In the genomic region with DNA sequence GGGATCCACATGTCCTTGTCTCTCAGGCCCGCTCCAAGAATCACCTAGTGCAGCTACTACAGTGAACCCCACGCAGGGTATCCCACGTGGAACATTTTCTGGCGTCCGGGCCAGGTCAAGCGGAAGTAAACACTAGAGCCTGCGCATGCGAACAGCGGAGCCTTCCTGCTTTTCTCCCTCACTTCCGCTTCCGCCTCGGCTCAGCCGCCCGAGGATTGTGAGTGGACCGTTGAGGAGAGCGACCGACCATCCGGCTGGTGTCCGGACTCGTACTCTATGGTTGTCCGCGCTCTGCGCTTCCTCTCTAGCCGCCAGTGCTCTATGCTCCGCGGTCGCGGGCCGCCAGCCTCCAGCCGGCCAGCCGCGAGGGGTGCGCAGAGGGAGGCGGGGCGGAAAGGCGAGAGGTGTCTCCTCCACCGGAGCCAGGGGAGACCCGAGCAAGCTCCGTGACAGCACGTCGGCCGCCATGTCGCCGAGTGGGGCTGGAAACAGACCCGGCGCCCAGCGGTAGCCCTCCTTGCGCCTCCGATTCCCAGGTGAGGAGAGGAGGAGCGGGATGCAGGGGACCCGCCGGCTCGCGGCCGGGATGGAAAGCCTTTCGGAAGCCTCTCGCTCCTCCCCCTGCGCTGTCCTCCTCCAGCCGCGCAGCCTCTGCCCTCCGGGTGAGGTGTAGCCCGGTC, we compare ENCODE assay signal across 1 cellular context.
TF ChIP-seq lines count a peak whose summit lies in the region.

A gene with protein sequence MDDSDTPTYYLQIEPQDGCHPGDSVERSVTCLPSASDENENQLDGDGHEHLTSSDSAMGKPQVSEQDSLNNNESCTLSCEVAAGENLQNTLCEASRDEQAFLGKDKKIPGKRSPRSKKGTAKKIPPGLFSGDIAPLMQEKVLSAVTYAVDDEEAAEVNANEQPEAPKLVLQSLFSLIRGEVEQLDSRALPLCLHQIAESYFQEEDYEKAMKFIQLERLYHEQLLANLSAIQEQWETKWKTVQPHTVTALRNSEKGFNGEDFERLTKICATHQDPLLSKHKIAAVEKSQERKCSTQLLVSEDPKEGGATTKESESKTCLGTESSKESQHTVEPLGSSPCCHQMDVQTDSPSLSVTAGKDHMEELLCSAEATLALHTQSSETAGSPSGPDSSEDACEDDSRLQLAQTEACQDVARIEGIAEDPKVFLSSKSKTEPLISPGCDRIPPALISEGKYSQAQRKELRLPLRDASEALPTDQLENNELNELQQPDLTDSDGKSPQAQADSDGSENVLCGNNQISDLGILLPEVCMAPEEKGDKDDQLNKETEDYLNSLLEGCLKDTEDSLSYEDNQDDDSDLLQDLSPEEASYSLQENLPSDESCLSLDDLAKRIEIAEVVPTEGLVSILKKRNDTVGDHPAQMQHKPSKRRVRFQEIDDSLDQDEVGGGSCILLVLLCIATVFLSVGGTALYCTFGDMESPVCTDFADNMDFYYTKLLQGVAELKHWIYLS (plus strand): TSS at position 329 of the 680 bp plus-strand sequence. CDS start 25,107 bp downstream, outside the sequence.
A gene with protein sequence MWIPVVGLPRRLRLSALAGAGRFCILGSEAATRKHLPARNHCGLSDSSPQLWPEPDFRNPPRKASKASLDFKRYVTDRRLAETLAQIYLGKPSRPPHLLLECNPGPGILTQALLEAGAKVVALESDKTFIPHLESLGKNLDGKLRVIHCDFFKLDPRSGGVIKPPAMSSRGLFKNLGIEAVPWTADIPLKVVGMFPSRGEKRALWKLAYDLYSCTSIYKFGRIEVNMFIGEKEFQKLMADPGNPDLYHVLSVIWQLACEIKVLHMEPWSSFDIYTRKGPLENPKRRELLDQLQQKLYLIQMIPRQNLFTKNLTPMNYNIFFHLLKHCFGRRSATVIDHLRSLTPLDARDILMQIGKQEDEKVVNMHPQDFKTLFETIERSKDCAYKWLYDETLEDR (minus strand): TSS at position 134 of the 680 bp plus-strand sequence. CDS start 123 bp downstream, at position 11.

TF ChIP-seq in K562, 482 proteins besides CTCF, POLR2A, EP300 and RAD21 (continues in another document):
- TF ChIP-seq, protein P1, sequence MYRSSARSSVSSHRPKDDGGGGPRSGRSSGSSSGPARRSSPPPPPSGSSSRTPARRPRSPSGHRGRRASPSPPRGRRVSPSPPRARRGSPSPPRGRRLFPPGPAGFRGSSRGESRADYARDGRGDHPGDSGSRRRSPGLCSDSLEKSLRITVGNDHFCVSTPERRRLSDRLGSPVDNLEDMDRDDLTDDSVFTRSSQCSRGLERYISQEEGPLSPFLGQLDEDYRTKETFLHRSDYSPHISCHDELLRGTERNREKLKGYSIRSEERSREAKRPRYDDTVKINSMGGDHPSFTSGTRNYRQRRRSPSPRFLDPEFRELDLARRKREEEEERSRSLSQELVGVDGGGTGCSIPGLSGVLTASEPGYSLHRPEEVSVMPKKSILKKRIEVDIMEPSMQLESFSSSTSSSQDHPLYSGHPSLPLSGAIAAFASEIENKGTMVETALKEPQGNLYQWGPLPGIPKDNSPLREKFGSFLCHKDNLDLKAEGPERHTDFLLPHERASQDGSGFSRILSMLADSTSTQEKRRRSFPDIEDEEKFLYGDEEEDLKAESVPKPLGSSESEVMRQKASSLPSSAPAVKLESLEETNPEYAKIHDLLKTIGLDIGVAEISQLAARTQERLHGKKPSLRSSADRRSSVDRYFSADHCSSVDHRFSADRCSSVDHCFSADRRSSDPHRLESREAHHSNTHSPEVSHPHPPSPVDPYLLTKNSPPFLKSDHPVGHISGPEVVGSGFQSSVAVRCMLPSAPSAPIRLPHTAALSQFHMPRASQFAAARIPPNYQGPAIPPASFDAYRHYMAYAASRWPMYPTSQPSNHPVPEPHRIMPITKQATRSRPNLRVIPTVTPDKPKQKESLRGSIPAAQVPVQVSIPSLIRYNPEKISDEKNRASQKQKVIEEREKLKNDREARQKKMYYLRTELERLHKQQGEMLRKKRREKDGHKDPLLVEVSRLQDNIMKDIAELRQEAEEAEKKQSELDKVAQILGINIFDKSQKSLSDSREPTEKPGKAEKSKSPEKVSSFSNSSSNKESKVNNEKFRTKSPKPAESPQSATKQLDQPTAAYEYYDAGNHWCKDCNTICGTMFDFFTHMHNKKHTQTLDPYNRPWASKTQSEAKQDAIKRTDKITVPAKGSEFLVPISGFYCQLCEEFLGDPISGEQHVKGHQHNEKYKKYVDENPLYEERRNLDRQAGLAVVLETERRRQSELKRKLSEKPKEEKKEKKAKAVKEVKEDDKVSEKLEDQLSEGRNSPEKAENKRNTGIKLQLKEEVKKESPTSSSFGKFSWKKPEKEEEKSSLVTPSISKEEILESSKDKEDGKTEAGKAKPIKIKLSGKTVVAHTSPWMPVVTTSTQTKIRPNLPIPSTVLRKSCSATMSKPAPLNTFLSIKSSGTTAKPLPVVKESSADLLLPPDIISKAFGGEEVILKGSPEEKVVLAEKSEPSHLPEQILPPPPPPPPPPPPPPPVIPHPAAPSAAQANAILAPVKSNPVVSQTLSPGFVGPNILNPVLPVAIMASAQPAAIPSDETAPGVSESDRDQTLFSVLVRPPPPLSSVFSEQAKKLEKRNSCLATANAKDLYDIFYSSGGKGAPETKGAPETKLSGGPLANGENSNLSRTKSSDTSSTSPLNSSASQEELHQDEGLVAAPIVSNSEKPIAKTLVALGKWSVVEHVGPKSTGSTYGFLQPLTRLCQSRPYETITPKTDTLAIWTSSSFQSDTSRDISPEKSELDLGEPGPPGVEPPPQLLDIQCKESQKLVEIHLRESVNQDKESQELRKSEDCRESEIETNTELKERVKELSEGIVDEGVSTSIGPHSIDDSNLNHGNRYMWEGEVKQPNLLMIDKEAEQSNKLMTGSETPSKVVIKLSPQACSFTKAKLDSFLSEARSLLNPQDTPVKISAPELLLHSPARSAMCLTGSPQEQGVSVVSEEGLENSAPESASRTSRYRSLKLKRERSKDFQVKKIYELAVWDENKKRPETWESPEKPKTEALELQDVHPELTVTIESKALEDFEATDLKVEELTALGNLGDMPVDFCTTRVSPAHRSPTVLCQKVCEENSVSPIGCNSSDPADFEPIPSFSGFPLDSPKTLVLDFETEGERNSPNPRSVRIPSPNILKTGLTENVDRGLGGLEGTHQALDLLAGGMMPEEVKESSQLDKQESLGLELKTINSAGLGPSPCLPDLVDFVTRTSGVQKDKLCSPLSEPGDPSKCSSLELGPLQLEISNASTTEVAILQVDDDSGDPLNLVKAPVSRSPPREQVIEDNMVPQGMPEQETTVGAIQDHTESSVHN (IDR thresholded peaks at IDR 0.05; ENCODE audit: borderline replicate concordance in 1 of 2, low read depth in 1 of 2) = no peak
- TF ChIP-seq ELF2 (CRISPR knock-in tag; IDR thresholded peaks at IDR 0.05) (peak; percentile 95), CREB1 (IDR thresholded peaks at IDR 0.05) (peak; percentile 80), CREB1 (CRISPR knock-in tag; IDR thresholded peaks at IDR 0.05) (peak; percentile 75), ZNF253 (CRISPR knock-in tag; conservative IDR thresholded peaks at IDR 0.05) (no peak), RCOR1 (IDR thresholded peaks at IDR 0.05; ENCODE audit: borderline replicate concordance in 1 of 2, low read depth in 2 of 2, low read length in 2 of 2) (no peak; a peak in 1 of 4 replicates), HDAC2 (IDR thresholded peaks at IDR 0.05) (peak; percentile 94), HMG20B (CRISPR knock-in tag; IDR thresholded peaks at IDR 0.05) (no peak; the same call in 1 of the 2 replicates), HDAC1 (IDR thresholded peaks at IDR 0.05) (peak; percentile 93 to 100; a peak in 3 of 4 replicates), GATAD2A (IDR thresholded peaks at IDR 0.05) (no peak), YY1 (IDR thresholded peaks at IDR 0.05; ENCODE audit: borderline replicate concordance in 1 of 3, control insufficient read depth in 1 of 3, extremely low read depth in 1 of 3, insufficient read depth in 3 of 3, insufficient read length in 1 of 3, insufficient replicate concordance in 2 of 3, low read depth in 1 of 3, low read length in 2 of 3) (peak; percentile 50 to 91 (median 86)), RB1 (IDR thresholded peaks at IDR 0.05; ENCODE audit: low read depth) (peak; percentile 84), ESRRA (IDR thresholded peaks at IDR 0.05; ENCODE audit: borderline replicate concordance, low read depth) (peak; percentile 85), MED1 (CRISPR knock-in tag; IDR thresholded peaks at IDR 0.05; ENCODE audit: borderline replicate concordance) (no peak), SRF (CRISPR knock-in tag; IDR thresholded peaks at IDR 0.05) (peak in 1 of 2 experiments; percentile 84; a peak in 2 of 4 replicates), RFX7 (CRISPR knock-in tag; IDR thresholded peaks at IDR 0.05) (no peak), ZNF507 (tag; conservative IDR thresholded peaks at IDR 0.05) (no peak), ATF1 (CRISPR knock-in tag; IDR thresholded peaks at IDR 0.05) (no peak), ATF1 (tag; IDR thresholded peaks at IDR 0.05) (peak; percentile 84), NONO (IDR thresholded peaks at IDR 0.05; ENCODE audit: low read depth in 2 of 2, low read length in 1 of 2) (peak in 1 of 2 experiments; percentile 19; a peak in 1 of 4 replicates), MTA3 (IDR thresholded peaks at IDR 0.05; ENCODE audit: borderline replicate concordance) (peak; percentile 76; the same call in 1 of the 2 replicates), ZNF224 (CRISPR knock-in tag; IDR thresholded peaks at IDR 0.05) (no peak), NELFE (IDR thresholded peaks at IDR 0.05; ENCODE audit: insufficient read depth, insufficient read length) (no peak)
- TF ChIP-seq, protein P2, sequence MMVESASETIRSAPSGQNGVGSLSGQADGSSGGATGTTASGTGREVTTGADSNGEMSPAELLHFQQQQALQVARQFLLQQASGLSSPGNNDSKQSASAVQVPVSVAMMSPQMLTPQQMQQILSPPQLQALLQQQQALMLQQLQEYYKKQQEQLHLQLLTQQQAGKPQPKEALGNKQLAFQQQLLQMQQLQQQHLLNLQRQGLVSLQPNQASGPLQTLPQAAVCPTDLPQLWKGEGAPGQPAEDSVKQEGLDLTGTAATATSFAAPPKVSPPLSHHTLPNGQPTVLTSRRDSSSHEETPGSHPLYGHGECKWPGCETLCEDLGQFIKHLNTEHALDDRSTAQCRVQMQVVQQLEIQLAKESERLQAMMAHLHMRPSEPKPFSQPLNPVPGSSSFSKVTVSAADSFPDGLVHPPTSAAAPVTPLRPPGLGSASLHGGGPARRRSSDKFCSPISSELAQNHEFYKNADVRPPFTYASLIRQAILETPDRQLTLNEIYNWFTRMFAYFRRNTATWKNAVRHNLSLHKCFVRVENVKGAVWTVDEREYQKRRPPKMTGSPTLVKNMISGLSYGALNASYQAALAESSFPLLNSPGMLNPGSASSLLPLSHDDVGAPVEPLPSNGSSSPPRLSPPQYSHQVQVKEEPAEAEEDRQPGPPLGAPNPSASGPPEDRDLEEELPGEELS (CRISPR knock-in tag; IDR thresholded peaks at IDR 0.05; ENCODE audit: borderline replicate concordance) = peak; percentile 9; the same call in 1 of the 2 replicates
- TF ChIP-seq, protein P3, sequence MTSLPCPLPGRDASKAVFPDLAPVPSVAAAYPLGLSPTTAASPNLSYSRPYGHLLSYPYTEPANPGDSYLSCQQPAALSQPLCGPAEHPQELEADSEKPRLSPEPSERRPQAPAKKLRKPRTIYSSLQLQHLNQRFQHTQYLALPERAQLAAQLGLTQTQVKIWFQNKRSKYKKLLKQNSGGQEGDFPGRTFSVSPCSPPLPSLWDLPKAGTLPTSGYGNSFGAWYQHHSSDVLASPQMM (CRISPR knock-in tag; IDR thresholded peaks at IDR 0.05) = no peak
- TF ChIP-seq, protein P4, sequence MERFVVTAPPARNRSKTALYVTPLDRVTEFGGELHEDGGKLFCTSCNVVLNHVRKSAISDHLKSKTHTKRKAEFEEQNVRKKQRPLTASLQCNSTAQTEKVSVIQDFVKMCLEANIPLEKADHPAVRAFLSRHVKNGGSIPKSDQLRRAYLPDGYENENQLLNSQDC (CRISPR knock-in tag; IDR thresholded peaks at IDR 0.05) = peak; percentile 26; the same call in 1 of the 2 replicates
- TF ChIP-seq, protein P5, sequence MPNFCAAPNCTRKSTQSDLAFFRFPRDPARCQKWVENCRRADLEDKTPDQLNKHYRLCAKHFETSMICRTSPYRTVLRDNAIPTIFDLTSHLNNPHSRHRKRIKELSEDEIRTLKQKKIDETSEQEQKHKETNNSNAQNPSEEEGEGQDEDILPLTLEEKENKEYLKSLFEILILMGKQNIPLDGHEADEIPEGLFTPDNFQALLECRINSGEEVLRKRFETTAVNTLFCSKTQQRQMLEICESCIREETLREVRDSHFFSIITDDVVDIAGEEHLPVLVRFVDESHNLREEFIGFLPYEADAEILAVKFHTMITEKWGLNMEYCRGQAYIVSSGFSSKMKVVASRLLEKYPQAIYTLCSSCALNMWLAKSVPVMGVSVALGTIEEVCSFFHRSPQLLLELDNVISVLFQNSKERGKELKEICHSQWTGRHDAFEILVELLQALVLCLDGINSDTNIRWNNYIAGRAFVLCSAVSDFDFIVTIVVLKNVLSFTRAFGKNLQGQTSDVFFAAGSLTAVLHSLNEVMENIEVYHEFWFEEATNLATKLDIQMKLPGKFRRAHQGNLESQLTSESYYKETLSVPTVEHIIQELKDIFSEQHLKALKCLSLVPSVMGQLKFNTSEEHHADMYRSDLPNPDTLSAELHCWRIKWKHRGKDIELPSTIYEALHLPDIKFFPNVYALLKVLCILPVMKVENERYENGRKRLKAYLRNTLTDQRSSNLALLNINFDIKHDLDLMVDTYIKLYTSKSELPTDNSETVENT (CRISPR knock-in tag; IDR thresholded peaks at IDR 0.05) = peak; percentile 100
- TF ChIP-seq, protein P6, sequence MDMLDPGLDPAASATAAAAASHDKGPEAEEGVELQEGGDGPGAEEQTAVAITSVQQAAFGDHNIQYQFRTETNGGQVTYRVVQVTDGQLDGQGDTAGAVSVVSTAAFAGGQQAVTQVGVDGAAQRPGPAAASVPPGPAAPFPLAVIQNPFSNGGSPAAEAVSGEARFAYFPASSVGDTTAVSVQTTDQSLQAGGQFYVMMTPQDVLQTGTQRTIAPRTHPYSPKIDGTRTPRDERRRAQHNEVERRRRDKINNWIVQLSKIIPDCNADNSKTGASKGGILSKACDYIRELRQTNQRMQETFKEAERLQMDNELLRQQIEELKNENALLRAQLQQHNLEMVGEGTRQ (CRISPR knock-in tag; IDR thresholded peaks at IDR 0.05) = no peak
- TF ChIP-seq, protein P7, sequence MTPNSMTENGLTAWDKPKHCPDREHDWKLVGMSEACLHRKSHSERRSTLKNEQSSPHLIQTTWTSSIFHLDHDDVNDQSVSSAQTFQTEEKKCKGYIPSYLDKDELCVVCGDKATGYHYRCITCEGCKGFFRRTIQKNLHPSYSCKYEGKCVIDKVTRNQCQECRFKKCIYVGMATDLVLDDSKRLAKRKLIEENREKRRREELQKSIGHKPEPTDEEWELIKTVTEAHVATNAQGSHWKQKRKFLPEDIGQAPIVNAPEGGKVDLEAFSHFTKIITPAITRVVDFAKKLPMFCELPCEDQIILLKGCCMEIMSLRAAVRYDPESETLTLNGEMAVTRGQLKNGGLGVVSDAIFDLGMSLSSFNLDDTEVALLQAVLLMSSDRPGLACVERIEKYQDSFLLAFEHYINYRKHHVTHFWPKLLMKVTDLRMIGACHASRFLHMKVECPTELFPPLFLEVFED (CRISPR knock-in tag; conservative IDR thresholded peaks at IDR 0.05) = no peak
- TF ChIP-seq, protein P8, sequence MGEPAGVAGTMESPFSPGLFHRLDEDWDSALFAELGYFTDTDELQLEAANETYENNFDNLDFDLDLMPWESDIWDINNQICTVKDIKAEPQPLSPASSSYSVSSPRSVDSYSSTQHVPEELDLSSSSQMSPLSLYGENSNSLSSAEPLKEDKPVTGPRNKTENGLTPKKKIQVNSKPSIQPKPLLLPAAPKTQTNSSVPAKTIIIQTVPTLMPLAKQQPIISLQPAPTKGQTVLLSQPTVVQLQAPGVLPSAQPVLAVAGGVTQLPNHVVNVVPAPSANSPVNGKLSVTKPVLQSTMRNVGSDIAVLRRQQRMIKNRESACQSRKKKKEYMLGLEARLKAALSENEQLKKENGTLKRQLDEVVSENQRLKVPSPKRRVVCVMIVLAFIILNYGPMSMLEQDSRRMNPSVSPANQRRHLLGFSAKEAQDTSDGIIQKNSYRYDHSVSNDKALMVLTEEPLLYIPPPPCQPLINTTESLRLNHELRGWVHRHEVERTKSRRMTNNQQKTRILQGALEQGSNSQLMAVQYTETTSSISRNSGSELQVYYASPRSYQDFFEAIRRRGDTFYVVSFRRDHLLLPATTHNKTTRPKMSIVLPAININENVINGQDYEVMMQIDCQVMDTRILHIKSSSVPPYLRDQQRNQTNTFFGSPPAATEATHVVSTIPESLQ (CRISPR knock-in tag; IDR thresholded peaks at IDR 0.05) = peak; percentile 41; the same call in 1 of the 2 replicates
